ENCODE assay signal across 10 cellular contexts in the genomic region with DNA sequence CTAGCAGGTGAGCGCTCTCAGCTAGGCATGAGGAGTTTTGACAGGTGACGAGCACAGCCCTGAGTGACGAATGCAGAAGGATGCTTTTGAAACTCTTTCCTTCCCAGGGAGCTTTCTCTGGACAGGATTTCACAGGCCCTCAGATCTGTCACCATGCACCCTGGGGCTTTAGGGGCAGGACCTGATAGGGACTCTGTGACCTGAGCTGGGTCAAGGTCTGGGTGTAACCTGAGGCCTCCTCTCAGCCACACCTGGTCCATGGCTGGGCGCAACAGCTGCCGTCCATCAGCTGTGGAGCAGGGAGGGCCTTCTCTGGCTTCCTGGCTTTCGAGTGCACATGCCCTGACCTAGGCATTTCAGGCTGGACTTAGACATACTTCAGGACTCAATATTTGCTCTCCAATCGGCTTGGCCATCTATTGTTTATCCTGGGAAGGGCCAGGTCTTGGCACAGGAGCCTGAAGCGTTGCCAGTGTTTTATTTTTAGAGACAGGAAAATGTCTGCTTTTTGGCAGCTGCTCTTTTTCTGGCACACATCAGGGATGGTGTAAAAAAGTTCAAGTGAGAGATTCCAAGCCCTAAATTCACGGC. TPM values are rescaled to one million over a fixed set of nuclear protein-coding genes. Genes with fewer than 3 reads are reported as not detected.
DNase-seq lines count a peak whose midpoint lies in the region; ATAC-seq and TF ChIP-seq lines count a peak whose summit lies in the region.
"Had no signal": no experiment of that assay in that cellular context is flagged by ENCODE, and none has a peak within 500 bp of the region (broad histone marks: within the 10 kb centered on the region; RNA-seq: fewer than 3 reads in every experiment).

No MANE protein-coding gene starts in this region.

- peak overlapping the region in 1 of 10 donors; percentile 26 for H3K27ac Mint-ChIP-seq in naive thymus-derived CD8-positive, alpha-beta T cell
- H3K27ac Mint-ChIP-seq: activated naive CD4-positive, alpha-beta T cell treated with anti-CD3 and anti-CD28 coated beads, Interleukin-2, amount 50 U/mL, for 24 hours had no signal

- H3K27ac ChIP-seq in left lung (peak overlapping the region; percentile 5 to 89), thyroid gland (peak overlapping the region; percentile 98 to 100 (median 99))

- H3K4me3 Mint-ChIP-seq in naive thymus-derived CD8-positive, alpha-beta T cell: no peak overlapping the region
- H3K4me3 Mint-ChIP-seq: activated naive CD4-positive, alpha-beta T cell treated with anti-CD3 and anti-CD28 coated beads, Interleukin-2, amount 50 U/mL, for 24 hours had no signal

- TF ChIP-seq CTCF in left lung (IDR thresholded peaks at IDR 0.05): no peak
- TF ChIP-seq CTCF in thyroid gland (IDR thresholded peaks at IDR 0.05): no peak

- H3K4me1 Mint-ChIP-seq in naive thymus-derived CD8-positive, alpha-beta T cell: peaks cover 0 to 8% (median 3%) of the 10 kb centered on the region in 4 donors

- intact Hi-C loops in left lung (cut with DNase I): loop anchor here in 1 of 2 donors (10.0 kb wide), 1 partner anchor 112 kb away; no protein-coding TSS in a partner anchor
- intact Hi-C loops in thyroid gland (cut with DNase I): no loop called here

- no peaks in the 10 kb centered on the region for H3K36me3 Mint-ChIP-seq in naive thymus-derived CD8-positive, alpha-beta T cell
- H3K36me3 Mint-ChIP-seq: activated naive CD4-positive, alpha-beta T cell treated with anti-CD3 and anti-CD28 coated beads, Interleukin-2, amount 50 U/mL, for 24 hours had no signal

- POLR2A ChIA-PET in naive thymus-derived CD8-positive, alpha-beta T cell (lab: Charles Lee): no interaction called here

- peak in 1 of 2 donors; percentile 76 for TF ChIP-seq POLR2A in thyroid gland (IDR thresholded peaks at IDR 0.05)

- H3K27me3 Mint-ChIP-seq in naive thymus-derived CD8-positive, alpha-beta T cell: peaks cover 0 to 1% (median 0%) of the 10 kb centered on the region in 5 donors
- H3K27me3 Mint-ChIP-seq: activated naive CD4-positive, alpha-beta T cell treated with anti-CD3 and anti-CD28 coated beads, Interleukin-2, amount 50 U/mL, for 24 hours had no signal

- peak; percentile 41 for ATAC-seq in left lung
- no peak for ATAC-seq in naive thymus-derived CD8-positive, alpha-beta T cell
- no peak for ATAC-seq in HG03139 (IDR thresholded peaks at IDR 0.05; ENCODE audit: unreplicated experiment)

- H3K9me3 ChIP-seq in left lung (no peaks in the 10 kb centered on the region), thyroid gland (no peaks in the 10 kb centered on the region)

- DNase-seq in NCI-H146 (lab: John Stamatoyannopoulos, UW) (peak; percentile 59), cerebellar cortex (ENCODE audit: low spot score) (peak; percentile 91), left lung (peak; percentile 56 to 73), thyroid gland (peak; percentile 90 to 93), ecto neural progenitor cell (ENCODE audit: low spot score) (no peak), NCI-H345 treated with DMSO at 0.1 percent for 48 hours (lab: John Stamatoyannopoulos, UW; ENCODE audit: unreplicated experiment) (no peak)
- no peak for DNase-seq in naive thymus-derived CD8-positive, alpha-beta T cell
- DNase-seq: MV-4-11 had no signal

- H3K4me1 ChIP-seq in left lung: peaks cover 16 to 43% of the 10 kb centered on the region in 2 donors
- H3K4me1 ChIP-seq in thyroid gland: peaks cover 40 to 48% of the 10 kb centered on the region in 2 donors

- H3K27me3 ChIP-seq in left lung (no peaks in the 10 kb centered on the region), thyroid gland (no peaks in the 10 kb centered on the region)

- no peaks in the 10 kb centered on the region for H3K36me3 ChIP-seq in left lung
- no peaks in the 10 kb centered on the region for H3K36me3 ChIP-seq in thyroid gland

- H3K4me3 ChIP-seq in left lung (no peak overlapping the region), thyroid gland (replicated peaks in 1 of 3) (no peak overlapping the region)

- WGBS in thyroid gland, 2 donors: 16 to 19% methylated on average over 6 to 9 of the region's 9 CpGs

- no peaks in the 10 kb centered on the region for H3K9me3 Mint-ChIP-seq in naive thymus-derived CD8-positive, alpha-beta T cell
- H3K9me3 Mint-ChIP-seq: activated naive CD4-positive, alpha-beta T cell treated with anti-CD3 and anti-CD28 coated beads, Interleukin-2, amount 50 U/mL, for 24 hours had no signal

RNA-seq across cellular contexts. Expression of gene C4orf51, which starts 56.4 kb away (rescaled TPM):
- not detected for total RNA-seq in left lung
- total RNA-seq in thyroid gland: not detected
- not detected for total RNA-seq in naive thymus-derived CD8-positive, alpha-beta T cell
- polyA plus RNA-seq in naive thymus-derived CD8-positive, alpha-beta T cell: not detected

Comparison
In these comparisons a context has a peak if more than half of its experiments do, and no peak if none do; other contexts are left out.
1. DNase-seq: peak in NCI-H146 (single experiment), cerebellar cortex (single experiment), left lung (2 of 2) and thyroid gland (2 of 2); none in naive thymus-derived CD8-positive, alpha-beta T cell (0 of 10), ecto neural progenitor cell (single experiment) and NCI-H345 treated with DMSO at 0.1 percent for 48 hours (single experiment).